Comparison of ENCODE assay signal across 21 cellular contexts in genomic region chr10:124299726-124300125, GRCh38.
"Had no signal": no experiment of that assay in that cellular context is flagged by ENCODE, and none has a peak within 500 bp of the region (broad histone marks: within the 10 kb centered on the region; RNA-seq: fewer than 3 reads in every experiment).

No MANE protein-coding gene starts in this region.

- H3K27ac ChIP-seq: dorsolateral prefrontal cortex, epithelial cell of prostate, esophagus muscularis mucosa, gastrocnemius medialis, neural progenitor cell, ovary, testis, tibial nerve had no signal

- H3K4me1 ChIP-seq: neural progenitor cell, testis, tibial nerve had no signal

- H3K27me3 Mint-ChIP-seq: stimulated activated memory B cell treated with anti-CD40 and anti-IgM and Interleukin-4, amounts not matched to agents 10 μg/mL and 1 μg/mL and 100 μg/mL, for 72 hours; stimulated activated naive CD8-positive, alpha-beta T cell treated with anti-CD3 and anti-CD28 coated beads, Interleukin-15, Interleukin-2, amounts not matched to agents 100 ng/mL and 50 ng/mL, for 24 hours had no signal

- H3K9ac ChIP-seq: neural progenitor cell had no signal

- H3K9me3 Mint-ChIP-seq: immature natural killer cell had no signal

- H3K4me1 Mint-ChIP-seq: immature natural killer cell; naive thymus-derived CD8-positive, alpha-beta T cell; neural progenitor cell; stimulated activated memory B cell treated with anti-CD40 and anti-IgM and Interleukin-4, amounts not matched to agents 10 μg/mL and 1 μg/mL and 100 μg/mL, for 72 hours had no signal

- H3K4me3 Mint-ChIP-seq: immature natural killer cell; naive thymus-derived CD8-positive, alpha-beta T cell; neural progenitor cell; stimulated activated memory B cell treated with anti-CD40 and anti-IgM and Interleukin-4, amounts not matched to agents 10 μg/mL and 1 μg/mL and 100 μg/mL, for 72 hours; stimulated activated naive CD8-positive, alpha-beta T cell treated with anti-CD3 and anti-CD28 coated beads, Interleukin-15, Interleukin-2, amounts not matched to agents 100 ng/mL and 50 ng/mL, for 24 hours had no signal

- H3K9me3 ChIP-seq: gastrocnemius medialis, ovary, testis had no signal

- H3K36me3 Mint-ChIP-seq: immature natural killer cell; stimulated activated memory B cell treated with anti-CD40 and anti-IgM and Interleukin-4, amounts not matched to agents 10 μg/mL and 1 μg/mL and 100 μg/mL, for 72 hours had no signal

- H3K27me3 ChIP-seq: dorsolateral prefrontal cortex, esophagus muscularis mucosa, gastrocnemius medialis, neural progenitor cell, ovary, testis, tibial nerve had no signal

- H3K4me3 ChIP-seq: dorsolateral prefrontal cortex, esophagus muscularis mucosa, gastrocnemius medialis, mucosa of descending colon, neural progenitor cell, ovary, testis, tibial nerve had no signal

- H3K36me3 ChIP-seq: esophagus muscularis mucosa, gastrocnemius medialis, neural progenitor cell, ovary, tibial nerve had no signal

- ATAC-seq: gastrocnemius medialis; left colon; mucosa of descending colon; naive thymus-derived CD8-positive, alpha-beta T cell; right cardiac atrium; stimulated activated memory B cell treated with anti-CD40 and anti-IgM and Interleukin-4, amounts not matched to agents 10 μg/mL and 1 μg/mL and 100 μg/mL, for 72 hours had no signal

- DNase-seq: central memory CD4-positive, alpha-beta T cell; cortex of kidney; effector CD8-positive, alpha-beta T cell; gastrocnemius medialis; immature natural killer cell; mucosa of descending colon; naive thymus-derived CD8-positive, alpha-beta T cell; nucleus accumbens; right cardiac atrium; stimulated activated CD4-positive, alpha-beta T cell treated with anti-CD3 and anti-CD28 coated beads, Interleukin-4, amount 100 ng/mL, for 24 hours; testis had no signal

- H3K27ac Mint-ChIP-seq: immature natural killer cell; naive thymus-derived CD8-positive, alpha-beta T cell; neural progenitor cell; progenitor cell of endocrine pancreas; stimulated activated memory B cell treated with anti-CD40 and anti-IgM and Interleukin-4, amounts not matched to agents 10 μg/mL and 1 μg/mL and 100 μg/mL, for 72 hours; stimulated activated naive CD8-positive, alpha-beta T cell treated with anti-CD3 and anti-CD28 coated beads, Interleukin-15, Interleukin-2, amounts not matched to agents 100 ng/mL and 50 ng/mL, for 24 hours had no signal
